ENCODE assay signal across 1 cellular context in the genomic region with DNA sequence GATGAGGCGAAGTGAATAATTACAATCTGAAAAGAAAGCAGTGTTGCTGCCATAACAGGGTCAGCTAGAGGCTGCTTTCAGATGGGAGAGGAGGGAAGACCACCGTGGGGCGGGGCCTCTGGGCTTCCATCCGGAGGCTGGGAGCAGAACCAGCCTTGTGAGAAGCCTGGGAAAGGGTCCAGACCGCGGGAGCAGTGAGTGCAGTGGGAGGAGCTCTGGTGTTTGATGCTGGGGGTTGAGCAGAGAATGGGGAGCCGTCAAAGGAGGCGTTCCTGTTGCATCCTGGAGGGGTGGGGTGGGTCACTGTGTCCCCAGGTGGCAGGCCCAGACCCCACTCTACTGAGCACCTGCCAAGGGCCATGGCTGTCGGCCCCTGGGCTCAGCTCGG.
A peak's percentile ranks its signal among the peaks of the same experiment; 100 is the strongest.
TF ChIP-seq lines count a peak whose summit lies in the region.

No MANE protein-coding gene starts in this region.

TF ChIP-seq in HepG2, 621 proteins besides CTCF, POLR2A, EP300 and RAD21:
- TF ChIP-seq AGO2 (optimal IDR thresholded peaks at IDR 0.05; ENCODE audit: low read depth, low read length), result peak; percentile 4
- TF ChIP-seq RELA (CRISPR knock-in tag; IDR thresholded peaks at IDR 0.05), result no peak
TF ChIP-seq in HepG2: peak in this region for 1.
